29 cellular contexts compared by ENCODE assay signal in the genomic region with DNA sequence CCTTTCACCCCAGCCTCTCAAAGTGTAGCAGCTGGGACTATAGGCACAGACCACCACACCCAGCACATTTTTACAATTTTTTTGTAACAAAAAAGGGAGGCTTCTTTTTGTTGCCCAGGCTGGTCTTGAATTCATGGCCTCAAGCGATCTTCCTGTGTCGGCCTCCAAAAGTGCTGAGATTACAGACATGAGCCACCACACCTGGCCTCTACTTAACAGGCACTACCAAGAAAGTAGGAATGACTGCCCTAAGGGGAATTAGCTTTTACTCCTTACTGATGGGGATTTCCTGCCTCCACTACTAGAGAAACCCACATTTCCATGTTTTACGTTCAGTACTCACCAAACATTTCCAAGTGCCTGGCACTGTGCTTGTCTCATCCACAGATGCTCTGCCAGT.
DNase-seq lines count a peak whose midpoint lies in the region; ATAC-seq and TF ChIP-seq lines count a peak whose summit lies in the region.
"Had no signal": no experiment of that assay in that cellular context is flagged by ENCODE, and none has a peak within 500 bp of the region (broad histone marks: within the 10 kb centered on the region; RNA-seq: fewer than 3 reads in every experiment).

No MANE protein-coding gene starts in this region.

- peak in 1 of 2 donors; percentile 62 for ATAC-seq in activated T-cell treated with anti-CD3 and anti-CD28 coated beads, Interleukin-2, amount 50 U/mL, for 72 hours (replicated peaks in 1 of 2)
- no peak for ATAC-seq in HG02588 (IDR thresholded peaks at IDR 0.05; ENCODE audit: unreplicated experiment)
- ATAC-seq: effector memory CD8-positive, alpha-beta T cell; Right ventricle myocardium inferior; SK-N-SH treated with all-trans-retinoic acid at 6 μM for 48 hours had no signal

- H3K4me3 Mint-ChIP-seq in activated T-cell treated with anti-CD3 and anti-CD28 coated beads, Interleukin-2, amount 50 U/mL, for 72 hours: peak overlapping the region in 1 of 2 donors; percentile 8
- H3K4me3 Mint-ChIP-seq: activated CD8-positive, alpha-beta T cell treated with anti-CD3 and anti-CD28 coated beads for 36 hours; CD4-positive, CD25-positive, alpha-beta regulatory T cell; effector memory CD8-positive, alpha-beta T cell had no signal

- DNase-seq in activated T-cell treated with anti-CD3 and anti-CD28 coated beads, Interleukin-2, amount 50 U/mL, for 72 hours: no peak
- DNase-seq in activated T-cell treated with anti-CD3 and anti-CD28 coated beads for 4 hours (no peak), RPMI8226 (peak; percentile 83), epithelial cell of esophagus (ENCODE audit: low read depth) (peak; percentile 58), SIG-M5 treated with dmso at 0.1 percent for 504 hours (lab: John Stamatoyannopoulos, UW; ENCODE audit: unreplicated experiment) (no peak), UCSD-AML1 (lab: John Stamatoyannopoulos, UW; ENCODE audit: unreplicated experiment) (no peak)
- DNase-seq: activated CD4-positive, alpha-beta T cell treated with anti-CD3 and anti-CD28 coated beads for 1 hour; activated CD8-positive, alpha-beta memory T cell treated with anti-CD3 and anti-CD28 coated beads, Interleukin-2, amount 50 U/mL, for 48 hours; activated CD8-positive, alpha-beta T cell treated with anti-CD3 and anti-CD28 coated beads for 36 hours; activated effector memory CD4-positive, alpha-beta T cell treated with Interleukin-2 at 50 U/mL for 16 hours; CD4-positive, CD25-positive, alpha-beta regulatory T cell; central memory CD4-positive, alpha-beta T cell; cortex of kidney; DMS79 treated with DMSO at 0.1 percent for 48 hours; effector memory CD8-positive, alpha-beta T cell; erythroblast; IMR-90; kidney; left ventricle myocardium superior; NCI-H1092; NCI-H1694 treated with DMSO at 0.1 percent for 48 hours; right lobe of liver; stimulated activated CD4-positive, alpha-beta T cell treated with anti-CD3 and anti-CD28 coated beads, Interleukin-2, amount 100 ng/mL, for 48 hours; T-helper 2 cell; upper lobe of left lung had no signal

- 97% methylated on average over 3 of the region's 3 CpGs for WGBS in thymus

- H3K27me3 Mint-ChIP-seq in activated T-cell treated with anti-CD3 and anti-CD28 coated beads, Interleukin-2, amount 50 U/mL, for 72 hours (ENCODE audit: low read depth): no peaks in the 10 kb centered on the region
- H3K27me3 Mint-ChIP-seq: activated CD8-positive, alpha-beta T cell treated with anti-CD3 and anti-CD28 coated beads for 36 hours; CD4-positive, CD25-positive, alpha-beta regulatory T cell had no signal

- H3K27ac Mint-ChIP-seq in activated T-cell treated with anti-CD3 and anti-CD28 coated beads, Interleukin-2, amount 50 U/mL, for 72 hours: peak overlapping the region; percentile 45
- H3K27ac Mint-ChIP-seq: activated CD8-positive, alpha-beta T cell treated with anti-CD3 and anti-CD28 coated beads for 36 hours; effector memory CD8-positive, alpha-beta T cell had no signal

- no peaks in the 10 kb centered on the region for H3K9me3 Mint-ChIP-seq in activated T-cell treated with anti-CD3 and anti-CD28 coated beads, Interleukin-2, amount 50 U/mL, for 72 hours
- H3K9me3 Mint-ChIP-seq: activated CD8-positive, alpha-beta T cell treated with anti-CD3 and anti-CD28 coated beads for 36 hours; CD4-positive, CD25-positive, alpha-beta regulatory T cell; effector memory CD8-positive, alpha-beta T cell had no signal

- no peak for TF ChIP-seq CTCF in epithelial cell of esophagus (IDR thresholded peaks at IDR 0.05; ENCODE audit: insufficient read depth, low read depth, low read length, missing control alignments)

- H3K4me3 ChIP-seq in epithelial cell of esophagus (ENCODE audit: low read length) (no peak overlapping the region), thymus (ENCODE audit: low read length) (no peak overlapping the region)
- H3K4me3 ChIP-seq: right lobe of liver, upper lobe of left lung had no signal

- peaks cover 15% of the 10 kb centered on the region for H3K4me1 ChIP-seq in thymus (ENCODE audit: control insufficient read depth, insufficient read depth, low read length)
- H3K4me1 ChIP-seq: right lobe of liver had no signal

- H3K4me1 Mint-ChIP-seq in activated T-cell treated with anti-CD3 and anti-CD28 coated beads, Interleukin-2, amount 50 U/mL, for 72 hours (ENCODE audit: low read depth): peaks cover 36% of the 10 kb centered on the region

- H3K27ac ChIP-seq in thymus (ENCODE audit: low read depth): peak overlapping the region; percentile 58
- H3K27ac ChIP-seq: right lobe of liver, upper lobe of left lung had no signal

- H3K36me3 ChIP-seq in thymus (ENCODE audit: control insufficient read depth, insufficient read depth): no peaks in the 10 kb centered on the region
- H3K36me3 ChIP-seq: right lobe of liver, upper lobe of left lung had no signal

- no peaks in the 10 kb centered on the region for H3K36me3 Mint-ChIP-seq in activated T-cell treated with anti-CD3 and anti-CD28 coated beads, Interleukin-2, amount 50 U/mL, for 72 hours (ENCODE audit: insufficient read depth in 2 of 2)
- H3K36me3 Mint-ChIP-seq: CD4-positive, CD25-positive, alpha-beta regulatory T cell had no signal

- no peaks in the 10 kb centered on the region for H3K27me3 ChIP-seq in thymus (ENCODE audit: control insufficient read depth, insufficient read depth)
- H3K27me3 ChIP-seq: right lobe of liver, upper lobe of left lung had no signal

- H3K9me3 ChIP-seq in thymus (ENCODE audit: control insufficient read depth): no peaks in the 10 kb centered on the region
- H3K9me3 ChIP-seq: right lobe of liver, upper lobe of left lung had no signal

Comparison
In these comparisons a context has a peak if more than half of its experiments do, and no peak if none do; other contexts are left out.
1. DNase-seq: peak in RPMI8226 (single experiment) and epithelial cell of esophagus (single experiment); none in activated T-cell treated with anti-CD3 and anti-CD28 coated beads, Interleukin-2, amount 50 U/mL, for 72 hours (0 of 2), activated T-cell treated with anti-CD3 and anti-CD28 coated beads for 4 hours (single experiment), SIG-M5 treated with dmso at 0.1 percent for 504 hours (single experiment) and UCSD-AML1 (single experiment).